32 cellular contexts compared by ENCODE assay signal in genomic region chr16:6099102-6099501, GRCh38.
"Had no signal": no experiment of that assay in that cellular context is flagged by ENCODE, and none has a peak within 500 bp of the region (broad histone marks: within the 10 kb centered on the region; RNA-seq: fewer than 3 reads in every experiment).

No MANE protein-coding gene starts in this region.

- H3K9me3 ChIP-seq: MG63 had no signal

- H3K27me3 ChIP-seq: MG63 had no signal

- DNase-seq: Karpas-422, Kasumi-1, MG63, MM.1S, NCI-H1048, NCI-H1092, NCI-H1092 treated with DMSO at 0.1 percent for 48 hours, NCI-H1105, NCI-H1105 treated with DMSO at 0.1 percent for 48 hours, NCI-H1417 treated with DMSO at 0.1 percent for 48 hours, NCI-H1436, NCI-H1436 treated with DMSO at 0.1 percent for 48 hours, NCI-H146, NCI-H1694, NCI-H1694 treated with DMSO at 0.1 percent for 48 hours, NCI-H187, NCI-H187 treated with DMSO at 0.1 percent for 48 hours, NCI-H1930, NCI-H2029, NCI-H2029 treated with DMSO at 0.1 percent for 48 hours, NCI-H2081, NCI-H2081 treated with DMSO at 0.1 percent for 48 hours, NCI-H2107, NCI-H2171, NCI-H2171 treated with DMSO at 0.1 percent for 48 hours, NCI-H2227 treated with DMSO at 0.1 percent for 48 hours, NCI-H345, NCI-H446, NCI-H446 treated with DMSO at 0.1 percent for 48 hours, NCI-H510A, NCI-H510A treated with DMSO at 0.1 percent for 48 hours, NCI-H524 had no signal

- H3K36me3 ChIP-seq: MG63 had no signal

- H3K4me3 ChIP-seq: MG63 had no signal
